6 cellular contexts compared by ENCODE assay signal in genomic region chr2:219551863-219552381, GRCh38. TPM values are rescaled to one million over a fixed set of nuclear protein-coding genes. Genes with fewer than 3 reads are reported as not detected.
DNase-seq lines count a peak whose midpoint lies in the region; ATAC-seq and TF ChIP-seq lines count a peak whose summit lies in the region.

No MANE protein-coding gene starts in this region.

- no peak overlapping the region for H3K14ac ChIP-seq in trophoblast cell (ENCODE audit: low read length)

- H3K79me2 ChIP-seq in trophoblast cell (ENCODE audit: control insufficient read depth, insufficient read depth, low read length, poor library complexity) = no peaks in the 10 kb centered on the region

- WGBS in trophoblast cell (ENCODE audit: extremely low coverage, insufficient coverage, insufficient read length) = no CpG with 5 or more reads among the region's 31 CpGs

- peak overlapping the region; percentile 30 for H4K91ac ChIP-seq in trophoblast cell (ENCODE audit: low read depth, low read length)

- peaks cover 16 to 21% of the 10 kb centered on the region in 2 experiments for H3K36me3 ChIP-seq in trophoblast cell (ENCODE audit: control insufficient read depth in 1 of 2, insufficient read depth in 2 of 2, low read length in 2 of 2)

- H2AFZ ChIP-seq in trophoblast cell (ENCODE audit: insufficient read depth, low read length, poor library complexity) = peak overlapping the region; percentile 8

- no peak overlapping the region for H3K4ac ChIP-seq in trophoblast cell (ENCODE audit: low read depth, low read length)

- DNase-seq in choroid plexus epithelial cell (ENCODE audit: low read depth) (peak; percentile 10), trophoblast cell (no peak), GF-D8 (lab: John Stamatoyannopoulos, UW) (no peak), NCI-H226 (no peak)

- no peak overlapping the region for H2BK12ac ChIP-seq in trophoblast cell (ENCODE audit: low read length)

- no peak overlapping the region for H2AK5ac ChIP-seq in trophoblast cell (ENCODE audit: low read length)

- peak overlapping the region; percentile 99 for H3K4me2 ChIP-seq in trophoblast cell (ENCODE audit: low read length)

- H3K79me1 ChIP-seq in trophoblast cell (ENCODE audit: low read length) = peaks cover 2% of the 10 kb centered on the region

- H3K27ac ChIP-seq in trophoblast cell (ENCODE audit: low read depth, low read length) = no peak overlapping the region

- peaks cover 12 to 13% of the 10 kb centered on the region in 2 experiments for H3K4me1 ChIP-seq in trophoblast cell (ENCODE audit: control insufficient read depth in 1 of 2, insufficient read depth in 2 of 2, low read length in 2 of 2)

- no peak overlapping the region for H4K12ac ChIP-seq in trophoblast cell (ENCODE audit: low read depth, low read length)

- no peak overlapping the region for H3K23ac ChIP-seq in trophoblast cell (ENCODE audit: low read length)

- peak; percentile 17 for ATAC-seq in GM18867 (IDR thresholded peaks at IDR 0.05; ENCODE audit: unreplicated experiment)
- ATAC-seq in HG03354 (IDR thresholded peaks at IDR 0.05; ENCODE audit: poor library complexity, severe bottlenecking, unreplicated experiment) = peak; percentile 11

- H3K27me3 ChIP-seq in trophoblast cell (ENCODE audit: insufficient read depth, low read length) = no peaks in the 10 kb centered on the region

- no peak overlapping the region for H3K9ac ChIP-seq in trophoblast cell (ENCODE audit: low read length)

- peak overlapping the region; percentile 6 for H3K18ac ChIP-seq in trophoblast cell (ENCODE audit: low read length)

- no peaks in the 10 kb centered on the region for H3K9me3 ChIP-seq in trophoblast cell (ENCODE audit: insufficient read depth, low read depth, low read length)

- H4K8ac ChIP-seq in trophoblast cell (ENCODE audit: low read depth, low read length) = peak overlapping the region; percentile 4

- TF ChIP-seq CTCF in choroid plexus epithelial cell (conservative IDR thresholded peaks at IDR 0.05; ENCODE audit: low read depth, low read length) = no peak

- H3K4me3 ChIP-seq in choroid plexus epithelial cell (ENCODE audit: low read depth, low read length) (peak overlapping the region; percentile 69), trophoblast cell (ENCODE audit: low read depth, low read length) (peak overlapping the region; percentile 54)

- no peak overlapping the region for H2BK5ac ChIP-seq in trophoblast cell (ENCODE audit: low read depth, low read length, poor library complexity)

- H2BK120ac ChIP-seq in trophoblast cell (ENCODE audit: insufficient read depth, low read length, poor library complexity) = no peak overlapping the region

RNA-seq across cellular contexts. Expression of gene TMEM198, which starts 8.1 kb away (rescaled TPM):
- polyA plus RNA-seq in trophoblast cell (2013) = 5.0 and 5.5 TPM in 2 replicates

RNA-seq across cellular contexts. Expression of gene CHPF, which starts 8.3 kb away (rescaled TPM):
- 150 and 167 TPM in 2 replicates for polyA plus RNA-seq in trophoblast cell (2013)

RNA-seq across cellular contexts. Expression of gene OBSL1, which starts 19.4 kb away (rescaled TPM):
- 155 and 158 TPM in 2 replicates for polyA plus RNA-seq in trophoblast cell (2013)

RNA-seq across cellular contexts. Expression of gene INHA, which starts 20.2 kb away (rescaled TPM):
- polyA plus RNA-seq in trophoblast cell (2013) = 24.7 and 27.9 TPM in 2 replicates

RNA-seq across cellular contexts. Expression of gene ASIC4, which starts 37.6 kb away (rescaled TPM):
- polyA plus RNA-seq in trophoblast cell (2013) = 0.22 and 0.23 TPM in 2 replicates
